12 cellular contexts compared by ENCODE assay signal in the genomic region with DNA sequence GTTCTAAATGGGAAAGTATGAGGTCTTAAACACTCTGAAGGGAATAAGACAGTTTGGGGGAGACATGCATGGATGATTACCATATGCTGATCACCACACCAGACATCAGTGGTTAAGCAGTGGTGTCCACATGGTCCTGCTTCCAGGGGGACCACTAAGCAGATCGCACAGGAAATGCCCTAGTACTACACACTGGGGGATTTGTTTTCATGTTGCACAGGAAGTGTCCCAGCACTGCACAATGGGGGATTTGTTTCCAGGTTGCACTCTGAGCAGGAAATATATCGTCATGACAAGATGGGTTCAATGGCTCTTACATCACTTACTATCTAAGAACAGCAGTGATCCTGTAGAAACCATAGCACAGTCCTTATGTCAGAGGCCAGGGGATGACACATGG.
DNase-seq lines count a peak whose midpoint lies in the region; ATAC-seq and TF ChIP-seq lines count a peak whose summit lies in the region.
"Had no signal": no experiment of that assay in that cellular context is flagged by ENCODE, and none has a peak within 500 bp of the region (broad histone marks: within the 10 kb centered on the region; RNA-seq: fewer than 3 reads in every experiment).

No MANE protein-coding gene starts in this region.

- intact Hi-C loops in left cardiac atrium (cut with DNase I): no loop called here
- intact Hi-C loops in Right ventricle myocardium superior (cut with DNase I): no loop called here

- H4K5ac ChIP-seq in H9 (ENCODE audit: insufficient read length, low read depth, low read length): peak overlapping the region; percentile 49
- H4K5ac ChIP-seq in mesendoderm (ENCODE audit: low read length): peak overlapping the region; percentile 81

- H3K4me3 Mint-ChIP-seq in H9: no peak overlapping the region

- peaks cover 3 to 6% (median 3%) of the 10 kb centered on the region in 3 experiments; a peak in 5 of 7 replicates for H3K36me3 Mint-ChIP-seq in H9 (ENCODE audit: insufficient read depth in 1 of 3, low read depth in 3 of 3)

- H3K18ac ChIP-seq in H9 (ENCODE audit: insufficient read length, low read depth, low read length) (no peak overlapping the region), mesendoderm (ENCODE audit: low read length) (no peak overlapping the region)

- H3K79me2 ChIP-seq in H9 (ENCODE audit: insufficient read depth, low read length) (no peaks in the 10 kb centered on the region), mesendoderm (ENCODE audit: control insufficient read depth, insufficient read depth, low read length) (no peaks in the 10 kb centered on the region)

- H3K4ac ChIP-seq in H9 (ENCODE audit: low read depth, low read length) (no peak overlapping the region), mesendoderm (ENCODE audit: low read depth, low read length) (no peak overlapping the region)

- H2AK5ac ChIP-seq in H9 (ENCODE audit: insufficient read length, low read length) (no peak overlapping the region), mesendoderm (ENCODE audit: low read length) (peak overlapping the region; percentile 10)

- no peaks in the 10 kb centered on the region for H3K36me3 ChIP-seq in mesendoderm (ENCODE audit: control insufficient read depth, insufficient read depth, low read length)

- no peak overlapping the region for H2AFZ ChIP-seq in H9 (ENCODE audit: low read length)

- H2BK5ac ChIP-seq in H9 (ENCODE audit: insufficient read length, low read length): no peak overlapping the region
- H2BK5ac ChIP-seq in mesendoderm (ENCODE audit: low read length): no peak overlapping the region

- H3K27me3 Mint-ChIP-seq in H9 (ENCODE audit: low read depth): peaks cover 11% of the 10 kb centered on the region

- H3K27ac ChIP-seq in H9 (ENCODE audit: insufficient read length, low read depth, low read length) (no peak overlapping the region), mesendoderm (ENCODE audit: low read depth, low read length) (no peak overlapping the region)
- H3K27ac ChIP-seq: foreskin keratinocyte had no signal

- H3K4me3 ChIP-seq in mesendoderm (ENCODE audit: low read length): no peak overlapping the region
- H3K4me3 ChIP-seq: mucosa of descending colon had no signal

- no peak for TF ChIP-seq CTCF in H9 (conservative IDR thresholded peaks at IDR 0.05)

- H3K23ac ChIP-seq in H9 (ENCODE audit: insufficient read length, low read depth, low read length): no peak overlapping the region
- no peak overlapping the region for H3K23ac ChIP-seq in mesendoderm (ENCODE audit: low read length)

- no peak overlapping the region for H3T11ph ChIP-seq in H9 (ENCODE audit: low read length)

- H3K79me1 ChIP-seq in H9 (ENCODE audit: insufficient read depth, low read depth, low read length, poor library complexity, severe bottlenecking) (no peaks in the 10 kb centered on the region), mesendoderm (ENCODE audit: low read length) (no peaks in the 10 kb centered on the region)

- no peak overlapping the region for H3K56ac ChIP-seq in H9 (ENCODE audit: insufficient read length, low read depth, low read length)
- H3K56ac ChIP-seq in mesendoderm (ENCODE audit: low read length): no peak overlapping the region

- WGBS in H9 (ENCODE audit: extremely low coverage, insufficient read length, low lambda C conversion rate): no CpG with 5 or more reads among the region's 2 CpGs
- no CpG with 5 or more reads among the region's 2 CpGs for WGBS in mesendoderm (ENCODE audit: extremely low coverage, insufficient coverage, low lambda C conversion rate)

- H3K4me2 ChIP-seq in H9 (ENCODE audit: insufficient read depth, insufficient read length, low read length) (no peak overlapping the region), mesendoderm (ENCODE audit: low read length) (no peak overlapping the region)

- H3K9me3 Mint-ChIP-seq in H9: peaks cover 4 to 7% of the 10 kb centered on the region in 2 experiments; a peak in 4 of 5 replicates

- H3K27ac Mint-ChIP-seq in H9: no peak overlapping the region

- H4K8ac ChIP-seq in H9 (replicated peaks; ENCODE audit: insufficient read length, low read depth, low read length): no peak overlapping the region
- H4K8ac ChIP-seq in mesendoderm (ENCODE audit: low read depth, low read length): no peak overlapping the region

- ATAC-seq in left cardiac atrium (no peak), HG03565 (IDR thresholded peaks at IDR 0.05; ENCODE audit: unreplicated experiment) (no peak), Right ventricle myocardium superior (ENCODE audit: poor library complexity) (no peak)
- ATAC-seq: foreskin keratinocyte, mucosa of descending colon had no signal

- H3K9ac ChIP-seq in H9 (ENCODE audit: extremely low read depth, insufficient read length, low read length) (no peak overlapping the region), mesendoderm (ENCODE audit: low read length) (no peak overlapping the region)

- H2BK120ac ChIP-seq in H9 (ENCODE audit: low read depth, low read length, poor library complexity, severe bottlenecking) (no peak overlapping the region), mesendoderm (ENCODE audit: low read depth, low read length) (no peak overlapping the region)

- no peak overlapping the region for H4K91ac ChIP-seq in H9 (ENCODE audit: insufficient read length, low read depth, low read length)

- H3K23me2 ChIP-seq in H9 (ENCODE audit: insufficient read length, low read depth, low read length, poor library complexity, severe bottlenecking): no peaks in the 10 kb centered on the region

- H3K4me1 ChIP-seq in H9 (ENCODE audit: insufficient read depth, low read length) (no peaks in the 10 kb centered on the region), mesendoderm (ENCODE audit: control insufficient read depth, low read depth, low read length) (no peaks in the 10 kb centered on the region)

- H3K4me1 Mint-ChIP-seq in H9: peaks cover 6 to 10% of the 10 kb centered on the region in 2 experiments; a peak in 3 of 4 replicates

- H3K9me3 ChIP-seq in H9 (ENCODE audit: control insufficient read depth, low read depth, low read length): no peaks in the 10 kb centered on the region
- H3K9me3 ChIP-seq: mucosa of descending colon had no signal

- H2BK15ac ChIP-seq in H9 (ENCODE audit: low read depth, low read length): no peak overlapping the region
- H2BK15ac ChIP-seq in mesendoderm (replicated peaks; ENCODE audit: low read depth): no peak overlapping the region

- in situ Hi-C loops in SK-MEL-5 (cut with HindIII; ENCODE audit: low pct_unique_long_range_greater_than_20kb, low sequenced_read_pairs): no loop called here

- no peak overlapping the region for H2BK12ac ChIP-seq in H9 (ENCODE audit: insufficient read length, low read depth, low read length)

- H2BK20ac ChIP-seq in H9 (ENCODE audit: low read depth, low read length, poor library complexity, severe bottlenecking): no peak overlapping the region

- H3K14ac ChIP-seq in H9 (ENCODE audit: insufficient read depth, low read length): no peak overlapping the region

- H3K27me3 ChIP-seq in H9 (ENCODE audit: insufficient read depth, low read length) (no peaks in the 10 kb centered on the region), mesendoderm (ENCODE audit: insufficient read depth, low read length, poor library complexity) (no peaks in the 10 kb centered on the region)
- H3K27me3 ChIP-seq: foreskin keratinocyte had no signal

- no peaks in the 10 kb centered on the region for H4K20me1 ChIP-seq in H9 (ENCODE audit: control insufficient read depth, insufficient read depth, insufficient read length)

- DNase-seq in activated CD4-positive, alpha-beta T cell treated with anti-CD3 and anti-CD28 coated beads, Interleukin-2, amount 50 U/mL, for 48 hours: peak; percentile 9 to 21
- DNase-seq in activated CD4-positive, alpha-beta T cell treated with anti-CD3 and anti-CD28 coated beads for 1 hour: no peak
- DNase-seq in H9: no peak
- DNase-seq in SK-MEL-5 (ENCODE audit: low read depth, low spot score): peak; percentile 24
- peak; percentile 60 for DNase-seq in mesendoderm
- DNase-seq in left cardiac atrium: no peak
- DNase-seq in Right ventricle myocardium superior: no peak
- DNase-seq: mucosa of descending colon, NCI-H2227 treated with DMSO at 0.1 percent for 48 hours, posterior cingulate gyrus had no signal

Comparison
In these comparisons a context has a peak if more than half of its experiments do, and no peak if none do; other contexts are left out.
1. DNase-seq: peak in activated CD4-positive, alpha-beta T cell treated with anti-CD3 and anti-CD28 coated beads, Interleukin-2, amount 50 U/mL, for 48 hours (2 of 2), SK-MEL-5 (single experiment) and mesendoderm (single experiment); none in activated CD4-positive, alpha-beta T cell treated with anti-CD3 and anti-CD28 coated beads for 1 hour (single experiment), H9 (single experiment), left cardiac atrium (single experiment) and Right ventricle myocardium superior (single experiment).